ENCODE assay signal across 8 cellular contexts in genomic region chr6:35024601-35025054, GRCh38.
A peak's percentile ranks its signal among the peaks of the same experiment; 100 is the strongest.
DNase-seq lines count a peak whose midpoint lies in the region; ATAC-seq and TF ChIP-seq lines count a peak whose summit lies in the region.

No MANE protein-coding gene starts in this region.

- H3K27ac Mint-ChIP-seq in dendritic cell treated with granulocyte-macrophage colony-stimulating factor and Interleukin-4, amounts not matched to agents 40 ng/mL and 50 ng/mL, for 4 days, result peak overlapping the region; percentile 47
- no peak overlapping the region for H3K27ac Mint-ChIP-seq in activated naive CD4-positive, alpha-beta T cell treated with anti-CD3 and anti-CD28 coated beads, Interleukin-2, amount 10 ng/mL, durations not matched to agents 7 days and 5 days

- no peak overlapping the region for H3K4me3 ChIP-seq in mucosa of descending colon

- H3K36me3 Mint-ChIP-seq in dendritic cell treated with granulocyte-macrophage colony-stimulating factor and Interleukin-4, amounts not matched to agents 40 ng/mL and 50 ng/mL, for 4 days (ENCODE audit: low read depth), result peaks cover 51% of the 10 kb centered on the region
- H3K36me3 Mint-ChIP-seq in activated naive CD4-positive, alpha-beta T cell treated with anti-CD3 and anti-CD28 coated beads, Interleukin-2, amount 10 ng/mL, durations not matched to agents 7 days and 5 days, result no peaks in the 10 kb centered on the region

- CTCF ChIA-PET in activated naive CD4-positive, alpha-beta T cell treated with anti-CD3 and anti-CD28 coated beads, Interleukin-2, amount 10 ng/mL, durations not matched to agents 7 days and 5 days (lab: Charles Lee), result no interaction called here

- peak; percentile 66 for DNase-seq in Daoy (ENCODE audit: low read depth)
- peak; percentile 66 for DNase-seq in NCI-H2196 treated with DMSO at 0.1 percent for 48 hours (lab: John Stamatoyannopoulos, UW; ENCODE audit: unreplicated experiment)
- peak; percentile 57 to 75 (median 66) for DNase-seq in mucosa of descending colon
- no peak for DNase-seq in stimulated activated CD4-positive, alpha-beta T cell treated with anti-CD3 and anti-CD28 coated beads, Interleukin-12 subunit alpha, Interleukin-12 subunit beta, amount 100 ng/mL, for 4 hours
- DNase-seq in activated naive CD4-positive, alpha-beta T cell treated with anti-CD3 and anti-CD28 coated beads, Interleukin-2, amount 10 ng/mL, durations not matched to agents 7 days and 5 days, result no peak

- TF ChIP-seq CTCF in mucosa of descending colon (IDR thresholded peaks at IDR 0.05), result no peak

- no peaks in the 10 kb centered on the region for H3K36me3 ChIP-seq in mucosa of descending colon (ENCODE audit: low read depth)

- no peak overlapping the region for H3K4me3 Mint-ChIP-seq in dendritic cell treated with granulocyte-macrophage colony-stimulating factor and Interleukin-4, amounts not matched to agents 40 ng/mL and 50 ng/mL, for 4 days
- no peak overlapping the region for H3K4me3 Mint-ChIP-seq in activated naive CD4-positive, alpha-beta T cell treated with anti-CD3 and anti-CD28 coated beads, Interleukin-2, amount 10 ng/mL, durations not matched to agents 7 days and 5 days

- no peaks in the 10 kb centered on the region for H3K27me3 Mint-ChIP-seq in dendritic cell treated with granulocyte-macrophage colony-stimulating factor and Interleukin-4, amounts not matched to agents 40 ng/mL and 50 ng/mL, for 4 days
- H3K27me3 Mint-ChIP-seq in activated naive CD4-positive, alpha-beta T cell treated with anti-CD3 and anti-CD28 coated beads, Interleukin-2, amount 10 ng/mL, durations not matched to agents 7 days and 5 days, result no peaks in the 10 kb centered on the region

- H3K4me1 Mint-ChIP-seq in dendritic cell treated with granulocyte-macrophage colony-stimulating factor and Interleukin-4, amounts not matched to agents 40 ng/mL and 50 ng/mL, for 4 days (ENCODE audit: low read depth), result peaks cover 30% of the 10 kb centered on the region
- no peaks in the 10 kb centered on the region for H3K4me1 Mint-ChIP-seq in activated naive CD4-positive, alpha-beta T cell treated with anti-CD3 and anti-CD28 coated beads, Interleukin-2, amount 10 ng/mL, durations not matched to agents 7 days and 5 days

- H3K9me3 ChIP-seq in mucosa of descending colon, result no peaks in the 10 kb centered on the region

- peaks cover 25% of the 10 kb centered on the region for H3K4me1 ChIP-seq in mucosa of descending colon (ENCODE audit: low read depth)

- intact Hi-C loops in dendritic cell treated with granulocyte-macrophage colony-stimulating factor and Interleukin-4, amounts not matched to agents 40 ng/mL and 50 ng/mL, for 4 days (cut with micrococcal nuclease), result loop anchor here (5.0 kb wide), 1 partner anchor 38 kb away; no protein-coding TSS in a partner anchor
- intact Hi-C loops in mucosa of descending colon (cut with DNase I, micrococcal nuclease), result no loop called here

- ATAC-seq in mucosa of descending colon (peak; percentile 86), HG02852 (IDR thresholded peaks at IDR 0.05; ENCODE audit: unreplicated experiment) (no peak), HG03045 (IDR thresholded peaks at IDR 0.05; ENCODE audit: unreplicated experiment) (no peak)

- H3K9me3 Mint-ChIP-seq in dendritic cell treated with granulocyte-macrophage colony-stimulating factor and Interleukin-4, amounts not matched to agents 40 ng/mL and 50 ng/mL, for 4 days, result no peaks in the 10 kb centered on the region
- no peaks in the 10 kb centered on the region for H3K9me3 Mint-ChIP-seq in activated naive CD4-positive, alpha-beta T cell treated with anti-CD3 and anti-CD28 coated beads, Interleukin-2, amount 10 ng/mL, durations not matched to agents 7 days and 5 days

Comparison
In these comparisons a context has a peak if more than half of its experiments do, and no peak if none do; other contexts are left out.
1. DNase-seq: peak in Daoy (single experiment), NCI-H2196 treated with DMSO at 0.1 percent for 48 hours (single experiment) and mucosa of descending colon (3 of 3); none in stimulated activated CD4-positive, alpha-beta T cell treated with anti-CD3 and anti-CD28 coated beads, Interleukin-12 subunit alpha, Interleukin-12 subunit beta, amount 100 ng/mL, for 4 hours (single experiment) and activated naive CD4-positive, alpha-beta T cell treated with anti-CD3 and anti-CD28 coated beads, Interleukin-2, amount 10 ng/mL, durations not matched to agents 7 days and 5 days (single experiment).